ENCODE assay signal across 8 cellular contexts in the genomic region with DNA sequence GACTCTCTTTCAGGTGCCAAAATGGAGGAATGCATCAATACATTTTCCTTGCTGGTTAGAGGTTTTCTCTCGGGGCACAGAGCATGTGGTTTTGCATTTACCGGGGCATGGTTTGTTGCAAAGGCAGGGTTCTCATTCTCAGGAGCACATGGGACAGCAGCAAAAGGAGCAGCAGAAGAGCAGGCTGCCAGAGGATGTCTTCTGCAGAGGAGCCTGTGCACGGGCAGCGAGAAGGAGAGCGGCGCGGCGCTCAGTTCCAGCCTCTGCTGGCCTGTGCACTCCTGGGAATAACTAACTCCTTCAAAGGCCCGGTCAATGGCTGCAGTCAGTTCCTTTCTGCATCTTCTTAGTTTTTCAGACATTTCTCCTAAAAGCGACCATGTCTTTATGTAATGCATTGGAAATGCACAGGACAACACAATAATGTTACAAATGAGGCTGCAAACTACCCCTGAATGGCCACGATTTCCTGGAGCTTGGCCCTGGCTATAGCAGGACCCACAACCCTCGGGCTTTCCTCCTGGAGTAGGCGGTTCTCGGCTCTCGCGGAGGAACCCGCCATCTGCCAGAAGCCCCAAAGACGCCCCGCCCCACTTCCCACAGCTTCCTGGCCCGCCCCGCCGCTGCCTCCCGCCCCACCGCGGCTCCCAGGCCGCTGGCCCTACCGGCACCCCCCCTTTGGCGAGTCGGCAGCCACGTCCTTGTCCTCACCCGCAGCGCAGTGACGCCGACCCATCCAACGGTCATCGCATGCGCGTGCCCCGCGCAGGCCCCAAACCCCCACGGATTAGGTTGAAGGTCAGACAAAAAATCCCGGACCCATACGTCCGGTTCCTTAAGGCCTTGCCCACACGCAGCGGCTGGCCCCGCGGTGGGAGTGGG. TPM values are rescaled to one million over a fixed set of nuclear protein-coding genes. Genes with fewer than 3 reads are reported as not detected.
DNase-seq lines count a peak whose midpoint lies in the region; ATAC-seq, FAIRE-seq and TF ChIP-seq lines count a peak whose summit lies in the region.

TSS of gene C3orf62 (minus strand) at position 758 of the 882 bp plus-strand sequence. CDS start at position 398, 360 bp downstream.

- H3K4me1 Mint-ChIP-seq in activated naive CD8-positive, alpha-beta T cell treated with anti-CD3 and anti-CD28 coated beads for 36 hours, result peaks cover 31% of the 10 kb centered on the region

- H3K27me3 Mint-ChIP-seq in activated naive CD8-positive, alpha-beta T cell treated with anti-CD3 and anti-CD28 coated beads for 36 hours, result no peaks in the 10 kb centered on the region

- H3K4me1 ChIP-seq in ovary (ENCODE audit: insufficient read depth), result peaks cover 15% of the 10 kb centered on the region

- 1 to 2% (median 2%) methylated on average over 38 to 48 of the region's 48 CpGs for WGBS in ovary, 3 donors

- intact Hi-C loops in Right ventricle myocardium superior (cut with DNase I) (loop anchor here (5.0 kb wide), 1 partner anchor 104 kb away; the partner anchor contains the start of gene KLHDC8B), ovary (cut with DNase I) (loop anchor here (5.0 to 10.0 kb wide), 2 partner anchors 102 to 104 kb away; partner anchors contain the start of gene KLHDC8B (in 4 of the 4))

- TF ChIP-seq EP300 in ovary (IDR thresholded peaks at IDR 0.05), result no peak

- no peaks in the 10 kb centered on the region for H3K27me3 ChIP-seq in ovary

- H3K36me3 ChIP-seq in ovary, result no peaks in the 10 kb centered on the region

- no peaks in the 10 kb centered on the region for H3K9me3 ChIP-seq in ovary

- no peak for TF ChIP-seq CTCF in ovary (IDR thresholded peaks at IDR 0.05)

- DNase-seq in CMK (ENCODE audit: low read depth) (peak; percentile 57), H54 (ENCODE audit: insufficient read length, low spot score) (peak; percentile 70), Right ventricle myocardium superior (peak; percentile 96), ovary (peak; percentile 92 to 95 (median 92)), DMS79 (lab: John Stamatoyannopoulos, UW) (no peak)
- peak; percentile 82 for DNase-seq in activated naive CD8-positive, alpha-beta T cell treated with anti-CD3 and anti-CD28 coated beads for 36 hours

- H3K27ac ChIP-seq in ovary (peak within 1 kb of the TSS; percentile 84 to 97), temporal lobe (ENCODE audit: low read depth, low read length) (peak within 1 kb of the TSS; percentile 90)

- ATAC-seq in SK-N-SH treated with all-trans-retinoic acid at 6 μM for 48 hours (peak; percentile 88), Right ventricle myocardium superior (ENCODE audit: poor library complexity) (peak; percentile 96)

- peak within 1 kb of the TSS; percentile 42 for H3K4me3 ChIP-seq in ovary

- peak; percentile 40; the same call in 1 of the 2 replicates for TF ChIP-seq POLR2A in H54 (IDR thresholded peaks at IDR 0.05; ENCODE audit: low read depth, low read length)
- TF ChIP-seq POLR2A in ovary (IDR thresholded peaks at IDR 0.05), result peak; percentile 57

- peak within 1 kb of the TSS; percentile 88 for H3K27ac Mint-ChIP-seq in activated naive CD8-positive, alpha-beta T cell treated with anti-CD3 and anti-CD28 coated beads for 36 hours

- H3K4me3 Mint-ChIP-seq in activated naive CD8-positive, alpha-beta T cell treated with anti-CD3 and anti-CD28 coated beads for 36 hours, result peak within 1 kb of the TSS; percentile 79

- H3K36me3 Mint-ChIP-seq in activated naive CD8-positive, alpha-beta T cell treated with anti-CD3 and anti-CD28 coated beads for 36 hours, result peaks cover 30% of the 10 kb centered on the region

- no peak for FAIRE-seq in H54 (lab: Jason Lieb, UNC)

- no peaks in the 10 kb centered on the region for H3K9me3 Mint-ChIP-seq in activated naive CD8-positive, alpha-beta T cell treated with anti-CD3 and anti-CD28 coated beads for 36 hours

TF ChIP-seq in SK-N-SH treated with all-trans-retinoic acid at 6 μM for 48 hours, 23 proteins besides CTCF, POLR2A, EP300 and RAD21:
- TF ChIP-seq, protein P1, sequence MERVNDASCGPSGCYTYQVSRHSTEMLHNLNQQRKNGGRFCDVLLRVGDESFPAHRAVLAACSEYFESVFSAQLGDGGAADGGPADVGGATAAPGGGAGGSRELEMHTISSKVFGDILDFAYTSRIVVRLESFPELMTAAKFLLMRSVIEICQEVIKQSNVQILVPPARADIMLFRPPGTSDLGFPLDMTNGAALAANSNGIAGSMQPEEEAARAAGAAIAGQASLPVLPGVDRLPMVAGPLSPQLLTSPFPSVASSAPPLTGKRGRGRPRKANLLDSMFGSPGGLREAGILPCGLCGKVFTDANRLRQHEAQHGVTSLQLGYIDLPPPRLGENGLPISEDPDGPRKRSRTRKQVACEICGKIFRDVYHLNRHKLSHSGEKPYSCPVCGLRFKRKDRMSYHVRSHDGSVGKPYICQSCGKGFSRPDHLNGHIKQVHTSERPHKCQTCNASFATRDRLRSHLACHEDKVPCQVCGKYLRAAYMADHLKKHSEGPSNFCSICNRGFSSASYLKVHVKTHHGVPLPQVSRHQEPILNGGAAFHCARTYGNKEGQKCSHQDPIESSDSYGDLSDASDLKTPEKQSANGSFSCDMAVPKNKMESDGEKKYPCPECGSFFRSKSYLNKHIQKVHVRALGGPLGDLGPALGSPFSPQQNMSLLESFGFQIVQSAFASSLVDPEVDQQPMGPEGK (CRISPR knock-in tag; IDR thresholded peaks at IDR 0.05; ENCODE audit: borderline replicate concordance), result peak; percentile 18; the same call in 1 of the 2 replicates
- TF ChIP-seq ESRRG (CRISPR knock-in tag; IDR thresholded peaks at IDR 0.05) (0 out of 2 replicates have a peak, but pooled peaks have one; percentile 52), ZFP30 (CRISPR knock-in tag; IDR thresholded peaks at IDR 0.05) (no peak), RARB (CRISPR knock-in tag; IDR thresholded peaks at IDR 0.05) (no peak), ZC3H10 (CRISPR knock-in tag; IDR thresholded peaks at IDR 0.05) (no peak), GLIS3 (CRISPR knock-in tag; IDR thresholded peaks at IDR 0.05) (0 out of 2 replicates have a peak, but pooled peaks have one; percentile 47)

RNA-seq across cellular contexts. Expression of gene C3orf62, which starts in this region (rescaled TPM):
- total RNA-seq in activated naive CD8-positive, alpha-beta T cell treated with anti-CD3 and anti-CD28 coated beads for 36 hours, result 1 to 10 TPM; 4.0 to 4.2 TPM
- total RNA-seq in Right ventricle myocardium superior (2.6 TPM), ovary (10 to 100 TPM in 1 of 7 donors, 1 to 10 TPM in 6; 1.3 to 11.1 (median 6.6) TPM), temporal lobe (7.4 TPM)
- polyA plus RNA-seq in ovary, result 1 to 10 TPM; 5.0 to 7.9 TPM
